Comparison of ENCODE assay signal across 8 cellular contexts in genomic region chr17:78168906-78169793, GRCh38. TPM values are rescaled to one million over a fixed set of nuclear protein-coding genes. Genes with fewer than 3 reads are reported as not detected.
DNase-seq lines count a peak whose midpoint lies in the region; ATAC-seq and TF ChIP-seq lines count a peak whose summit lies in the region.

No MANE protein-coding gene starts in this region.

- H2AFZ ChIP-seq in neural progenitor cell (replicated peaks): peak overlapping the region; percentile 50

- no peak for TF ChIP-seq EP300 in transverse colon (IDR thresholded peaks at IDR 0.05; ENCODE audit: low read depth)

- TF ChIP-seq CTCF in fibroblast of the aortic adventitia (IDR thresholded peaks at IDR 0.05; ENCODE audit: insufficient read depth, low read length): no peak
- TF ChIP-seq CTCF in neural progenitor cell (IDR thresholded peaks at IDR 0.05): no peak
- TF ChIP-seq CTCF in transverse colon (IDR thresholded peaks at IDR 0.05): no peak

- peaks cover 35% of the 10 kb centered on the region for H3F3A ChIP-seq in neural progenitor cell (ENCODE audit: low read depth)

- H3K4me3 ChIP-seq in fibroblast of the aortic adventitia (ENCODE audit: low read depth, low read length) (peak overlapping the region; percentile 60), neural progenitor cell (peak overlapping the region; percentile 86), transverse colon (peak overlapping the region; percentile 69 to 96 (median 93))

- TF ChIP-seq POLR2A in transverse colon (IDR thresholded peaks at IDR 0.05): no peak

- peaks cover 27% of the 10 kb centered on the region for H3K4me1 Mint-ChIP-seq in activated T-helper 2 cell treated with anti-CD3 and anti-CD28 coated beads, Interferon-gamma antibody, Interleukin-2, Interleukin-4, amounts not matched to agents 10 μg/mL and 5 μg/mL and 100 μg/mL, durations not matched to agents 14 hours and 24 hours and 36 hours (ENCODE audit: low read depth)
- peaks cover 14% of the 10 kb centered on the region for H3K4me1 Mint-ChIP-seq in neural progenitor cell

- peak; percentile 26 for ATAC-seq in HG02588 (IDR thresholded peaks at IDR 0.05; ENCODE audit: unreplicated experiment)

- H3K36me3 ChIP-seq in neural progenitor cell (no peaks in the 10 kb centered on the region), transverse colon (no peaks in the 10 kb centered on the region)

- no peak overlapping the region for H3K27ac ChIP-seq in neural progenitor cell
- peak overlapping the region; percentile 90 to 95 (median 92) for H3K27ac ChIP-seq in transverse colon

- H3K9me3 ChIP-seq in neural progenitor cell (ENCODE audit: low read depth): no peaks in the 10 kb centered on the region
- no peaks in the 10 kb centered on the region for H3K9me3 ChIP-seq in transverse colon

- no peaks in the 10 kb centered on the region for H3K79me2 ChIP-seq in neural progenitor cell (ENCODE audit: low read depth)

- H3K4me1 ChIP-seq in neural progenitor cell: peaks cover 9% of the 10 kb centered on the region
- peaks cover 40 to 64% (median 52%) of the 10 kb centered on the region in 4 donors for H3K4me1 ChIP-seq in transverse colon

- intact Hi-C loops in activated T-helper 2 cell treated with anti-CD3 and anti-CD28 coated beads, Interferon-gamma antibody, Interleukin-2, Interleukin-4, amounts not matched to agents 10 μg/mL and 5 μg/mL and 100 μg/mL, durations not matched to agents 14 hours and 24 hours and 36 hours (cut with micrococcal nuclease): loop anchor here (1.0 to 2.0 kb wide), 2 partner anchors 18 to 29 kb away; partner anchors contain the start of genes AFMID and TK1
- intact Hi-C loops in transverse colon (cut with DNase I; ENCODE audit: low total_unique reads): no loop called here

- H3K27me3 ChIP-seq in neural progenitor cell (no peaks in the 10 kb centered on the region), transverse colon (no peaks in the 10 kb centered on the region)

- in situ Hi-C loops in G401 (cut with HindIII; ENCODE audit: low sequenced_read_pairs) (no loop called here), transverse colon (cut with MboI; ENCODE audit: low pct_ligation_motif_present in 1 of 4, low pct_unique_long_range_greater_than_20kb in 1 of 4, low sequenced_read_pairs in 3 of 4) (no loop called here)

- WGBS in transverse colon (ENCODE audit: low coverage in 1 of 2), 2 donors: 12% methylated on average over 23 of the region's 38 CpGs; no CpG with 5 or more reads in 1 of the 2 donors

- H3K9ac ChIP-seq in neural progenitor cell: no peak overlapping the region

- H3K9me3 Mint-ChIP-seq in activated T-helper 2 cell treated with anti-CD3 and anti-CD28 coated beads, Interferon-gamma antibody, Interleukin-2, Interleukin-4, amounts not matched to agents 10 μg/mL and 5 μg/mL and 100 μg/mL, durations not matched to agents 14 hours and 24 hours and 36 hours: no peaks in the 10 kb centered on the region
- no peaks in the 10 kb centered on the region for H3K9me3 Mint-ChIP-seq in neural progenitor cell

- peak overlapping the region; percentile 72 for H3K4me3 Mint-ChIP-seq in activated T-helper 2 cell treated with anti-CD3 and anti-CD28 coated beads, Interferon-gamma antibody, Interleukin-2, Interleukin-4, amounts not matched to agents 10 μg/mL and 5 μg/mL and 100 μg/mL, durations not matched to agents 14 hours and 24 hours and 36 hours (ENCODE audit: low read depth)
- H3K4me3 Mint-ChIP-seq in neural progenitor cell: peak overlapping the region; percentile 76

- peak overlapping the region; percentile 100 for H3K4me2 ChIP-seq in neural progenitor cell

- H4K20me1 ChIP-seq in neural progenitor cell (ENCODE audit: low read depth): peaks cover 27% of the 10 kb centered on the region

- no peaks in the 10 kb centered on the region for H3K27me3 Mint-ChIP-seq in activated T-helper 2 cell treated with anti-CD3 and anti-CD28 coated beads, Interferon-gamma antibody, Interleukin-2, Interleukin-4, amounts not matched to agents 10 μg/mL and 5 μg/mL and 100 μg/mL, durations not matched to agents 14 hours and 24 hours and 36 hours (ENCODE audit: low read depth)
- peaks cover 9% of the 10 kb centered on the region for H3K27me3 Mint-ChIP-seq in neural progenitor cell (ENCODE audit: insufficient read depth, low read depth)

- H3K36me3 Mint-ChIP-seq in activated T-helper 2 cell treated with anti-CD3 and anti-CD28 coated beads, Interferon-gamma antibody, Interleukin-2, Interleukin-4, amounts not matched to agents 10 μg/mL and 5 μg/mL and 100 μg/mL, durations not matched to agents 14 hours and 24 hours and 36 hours (ENCODE audit: low read depth): peaks cover 33% of the 10 kb centered on the region
- peaks cover 8% of the 10 kb centered on the region for H3K36me3 Mint-ChIP-seq in neural progenitor cell

- peak overlapping the region; percentile 28 for H3K27ac Mint-ChIP-seq in activated T-helper 2 cell treated with anti-CD3 and anti-CD28 coated beads, Interferon-gamma antibody, Interleukin-2, Interleukin-4, amounts not matched to agents 10 μg/mL and 5 μg/mL and 100 μg/mL, durations not matched to agents 14 hours and 24 hours and 36 hours
- H3K27ac Mint-ChIP-seq in neural progenitor cell: no peak overlapping the region

- DNase-seq in G401 (ENCODE audit: low spot score) (peak; percentile 66), NCI-H748 treated with DMSO at 0.1 percent for 48 hours (lab: John Stamatoyannopoulos, UW) (peak; percentile 3), fibroblast of the aortic adventitia (ENCODE audit: low read depth) (no peak), neural progenitor cell (ENCODE audit: low spot score) (peak; percentile 60), transverse colon (peak; percentile 85), MV-4-11 (lab: John Stamatoyannopoulos, UW) (no peak)
- no peak for DNase-seq in activated T-helper 2 cell treated with anti-CD3 and anti-CD28 coated beads, Interferon-gamma antibody, Interleukin-2, Interleukin-4, amounts not matched to agents 10 μg/mL and 5 μg/mL and 100 μg/mL, durations not matched to agents 14 hours and 24 hours and 36 hours (ENCODE audit: low spot score)

RNA-seq across cellular contexts. Expression of gene SYNGR2, which starts 0.8 kb away (rescaled TPM):
- total RNA-seq in G401 (2014; rRNA removed; shearing (Covaris generic)): 67.0 and 71.8 TPM in 2 replicates
- total RNA-seq in activated T-helper 2 cell treated with anti-CD3 and anti-CD28 coated beads, Interferon-gamma antibody, Interleukin-2, Interleukin-4, amounts not matched to agents 10 μg/mL and 5 μg/mL and 100 μg/mL, durations not matched to agents 14 hours and 24 hours and 36 hours: 92.5 and 92.9 TPM in 2 replicates
- total RNA-seq in fibroblast of the aortic adventitia (ENCODE audit: low replicate concordance): 0.90 and 4.6 TPM in 2 replicates
- 6.2 and 19.8 TPM in 2 replicates for total RNA-seq in neural progenitor cell (ENCODE audit: low replicate concordance)
- 100 to 1,000 TPM; 102 to 121 (median 106) TPM for total RNA-seq in transverse colon

RNA-seq across cellular contexts. Expression of gene TK1, which starts 17.7 kb away (rescaled TPM):
- total RNA-seq in G401 (2014; rRNA removed; shearing (Covaris generic)): 76.8 and 84.5 TPM in 2 replicates
- total RNA-seq in activated T-helper 2 cell treated with anti-CD3 and anti-CD28 coated beads, Interferon-gamma antibody, Interleukin-2, Interleukin-4, amounts not matched to agents 10 μg/mL and 5 μg/mL and 100 μg/mL, durations not matched to agents 14 hours and 24 hours and 36 hours: 64.6 and 65.9 TPM in 2 replicates
- total RNA-seq in fibroblast of the aortic adventitia (ENCODE audit: low replicate concordance): 4.3 and 75.9 TPM in 2 replicates
- total RNA-seq in neural progenitor cell (ENCODE audit: low replicate concordance): 27.3 and 61.7 TPM in 2 replicates
- total RNA-seq in transverse colon: 10 to 100 TPM in 1 of 4 donors, 1 to 10 TPM in 3; 7.4 to 27.9 (median 9.4) TPM

RNA-seq across cellular contexts. Expression of gene AFMID, which starts 18.0 kb away (rescaled TPM):
- 43.1 and 60.6 TPM in 2 replicates for total RNA-seq in G401 (2014; rRNA removed; shearing (Covaris generic))
- 27.8 TPM in 2 replicates for total RNA-seq in activated T-helper 2 cell treated with anti-CD3 and anti-CD28 coated beads, Interferon-gamma antibody, Interleukin-2, Interleukin-4, amounts not matched to agents 10 μg/mL and 5 μg/mL and 100 μg/mL, durations not matched to agents 14 hours and 24 hours and 36 hours
- 41.0 and 45.1 TPM in 2 replicates for total RNA-seq in fibroblast of the aortic adventitia (ENCODE audit: low replicate concordance)
- total RNA-seq in neural progenitor cell (ENCODE audit: low replicate concordance): 76.8 and 78.4 TPM in 2 replicates
- 10 to 100 TPM; 33.7 to 82.4 (median 60.4) TPM for total RNA-seq in transverse colon

RNA-seq across cellular contexts. Expression of gene C17orf99, which starts 23.0 kb away (rescaled TPM):
- total RNA-seq in G401 (2014; rRNA removed; shearing (Covaris generic)): not detected in 2 replicates
- not detected in 2 replicates for total RNA-seq in activated T-helper 2 cell treated with anti-CD3 and anti-CD28 coated beads, Interferon-gamma antibody, Interleukin-2, Interleukin-4, amounts not matched to agents 10 μg/mL and 5 μg/mL and 100 μg/mL, durations not matched to agents 14 hours and 24 hours and 36 hours
- total RNA-seq in fibroblast of the aortic adventitia (ENCODE audit: low replicate concordance): not detected in 2 replicates
- total RNA-seq in neural progenitor cell (ENCODE audit: low replicate concordance): not detected in 2 replicates
- total RNA-seq in transverse colon: not detected

RNA-seq across cellular contexts. Expression of gene TMC8, which starts 38.6 kb away (rescaled TPM):
- total RNA-seq in G401 (2014; rRNA removed; shearing (Covaris generic)): 0.14 TPM in 1 of 2 replicates, not detected in the other
- 196 and 208 TPM in 2 replicates for total RNA-seq in activated T-helper 2 cell treated with anti-CD3 and anti-CD28 coated beads, Interferon-gamma antibody, Interleukin-2, Interleukin-4, amounts not matched to agents 10 μg/mL and 5 μg/mL and 100 μg/mL, durations not matched to agents 14 hours and 24 hours and 36 hours
- total RNA-seq in fibroblast of the aortic adventitia (ENCODE audit: low replicate concordance): not detected in 2 replicates
- 0.09 TPM in 1 of 2 replicates, not detected in the other for total RNA-seq in neural progenitor cell (ENCODE audit: low replicate concordance)
- 10 to 100 TPM in 2 of 4 donors, 1 to 10 TPM in 2; 1.2 to 40.8 (median 9.8) TPM for total RNA-seq in transverse colon

Comparison
In these comparisons a context has a peak if more than half of its experiments do, and no peak if none do; other contexts are left out.
1. DNase-seq: peak in G401 (single experiment), NCI-H748 treated with DMSO at 0.1 percent for 48 hours (single experiment), neural progenitor cell (single experiment) and transverse colon (single experiment); none in activated T-helper 2 cell treated with anti-CD3 and anti-CD28 coated beads, Interferon-gamma antibody, Interleukin-2, Interleukin-4, amounts not matched to agents 10 μg/mL and 5 μg/mL and 100 μg/mL, durations not matched to agents 14 hours and 24 hours and 36 hours (single experiment), fibroblast of the aortic adventitia (single experiment) and MV-4-11 (single experiment).
2. Peak in every context shown above with its lines, with median percentiles within 50 percentile points of each other: H3K4me3 ChIP-seq.